9 cellular contexts compared by ENCODE assay signal in genomic region chr2:46521215-46521683, GRCh38. TPM values are rescaled to one million over a fixed set of nuclear protein-coding genes. Genes with fewer than 3 reads are reported as not detected.
DNase-seq lines count a peak whose midpoint lies in the region; ATAC-seq and TF ChIP-seq lines count a peak whose summit lies in the region.
"Had no signal": no experiment of that assay in that cellular context is flagged by ENCODE, and none has a peak within 500 bp of the region (broad histone marks: within the 10 kb centered on the region; RNA-seq: fewer than 3 reads in every experiment).

No MANE protein-coding gene starts in this region.

- H3K4me1 ChIP-seq in mucosa of descending colon (ENCODE audit: low read depth) (no peaks in the 10 kb centered on the region), vagina (no peaks in the 10 kb centered on the region)

- H3K27ac ChIP-seq in vagina = peak overlapping the region; percentile 73

- H3K36me3 ChIP-seq in mucosa of descending colon (ENCODE audit: low read depth) (no peaks in the 10 kb centered on the region), vagina (no peaks in the 10 kb centered on the region)

- no peak for TF ChIP-seq CTCF in cardiac fibroblast (IDR thresholded peaks at IDR 0.05; ENCODE audit: low read depth, low read length)
- no peak for TF ChIP-seq CTCF in mucosa of descending colon (IDR thresholded peaks at IDR 0.05)
- no peak for TF ChIP-seq CTCF in vagina (IDR thresholded peaks at IDR 0.05)

- no peaks in the 10 kb centered on the region for H3K27me3 Mint-ChIP-seq in activated naive CD8-positive, alpha-beta T cell treated with anti-CD3 and anti-CD28 coated beads, Interleukin-2, amount 50 U/mL, for 24 hours
- H3K27me3 Mint-ChIP-seq in activated naive CD8-positive, alpha-beta T cell treated with anti-CD3 and anti-CD28 coated beads for 36 hours = no peaks in the 10 kb centered on the region
- H3K27me3 Mint-ChIP-seq in T-helper 2 cell treated with Interferon-gamma antibody and Interleukin-4, amounts not matched to agents 5 μg/mL and 100 μg/mL, for 36 hours (ENCODE audit: low read depth) = no peaks in the 10 kb centered on the region

- H3K4me3 Mint-ChIP-seq in activated naive CD8-positive, alpha-beta T cell treated with anti-CD3 and anti-CD28 coated beads, Interleukin-2, amount 50 U/mL, for 24 hours = no peak overlapping the region
- H3K4me3 Mint-ChIP-seq in activated naive CD8-positive, alpha-beta T cell treated with anti-CD3 and anti-CD28 coated beads for 36 hours = no peak overlapping the region
- H3K4me3 Mint-ChIP-seq in T-helper 2 cell treated with Interferon-gamma antibody and Interleukin-4, amounts not matched to agents 5 μg/mL and 100 μg/mL, for 36 hours = no peak overlapping the region

- intact Hi-C loops in mucosa of descending colon (cut with DNase I, micrococcal nuclease) (no loop called here), vagina (cut with DNase I) (no loop called here)

- H3K4me1 Mint-ChIP-seq in activated naive CD8-positive, alpha-beta T cell treated with anti-CD3 and anti-CD28 coated beads, Interleukin-2, amount 50 U/mL, for 24 hours = peaks cover 9% of the 10 kb centered on the region
- peaks cover 3% of the 10 kb centered on the region for H3K4me1 Mint-ChIP-seq in activated naive CD8-positive, alpha-beta T cell treated with anti-CD3 and anti-CD28 coated beads for 36 hours
- no peaks in the 10 kb centered on the region for H3K4me1 Mint-ChIP-seq in T-helper 2 cell treated with Interferon-gamma antibody and Interleukin-4, amounts not matched to agents 5 μg/mL and 100 μg/mL, for 36 hours (ENCODE audit: low read depth)

- peak; percentile 65 for ATAC-seq in activated naive CD8-positive, alpha-beta T cell treated with anti-CD3 and anti-CD28 coated beads, Interleukin-2, amount 50 U/mL, for 24 hours
- peak; percentile 60 for ATAC-seq in mucosa of descending colon
- ATAC-seq in GM18520 (IDR thresholded peaks at IDR 0.05; ENCODE audit: unreplicated experiment) = no peak

- TF ChIP-seq POLR2A in vagina (IDR thresholded peaks at IDR 0.05) = no peak

- H3K9me3 Mint-ChIP-seq in activated naive CD8-positive, alpha-beta T cell treated with anti-CD3 and anti-CD28 coated beads, Interleukin-2, amount 50 U/mL, for 24 hours = peaks cover 4% of the 10 kb centered on the region
- H3K9me3 Mint-ChIP-seq in activated naive CD8-positive, alpha-beta T cell treated with anti-CD3 and anti-CD28 coated beads for 36 hours = peaks cover 6% of the 10 kb centered on the region
- peaks cover 14% of the 10 kb centered on the region for H3K9me3 Mint-ChIP-seq in T-helper 2 cell treated with Interferon-gamma antibody and Interleukin-4, amounts not matched to agents 5 μg/mL and 100 μg/mL, for 36 hours

- DNase-seq in activated naive CD8-positive, alpha-beta T cell treated with anti-CD3 and anti-CD28 coated beads, Interleukin-2, amount 50 U/mL, for 24 hours = no peak
- DNase-seq in activated naive CD8-positive, alpha-beta T cell treated with anti-CD3 and anti-CD28 coated beads for 36 hours = no peak
- peak; percentile 76 to 98 for DNase-seq in cardiac fibroblast (ENCODE audit: low read depth in 2 of 2)
- peak in 2 of 3 donors; percentile 45 to 63 for DNase-seq in mucosa of descending colon
- DNase-seq in vagina (ENCODE audit: extremely low spot score in 2 of 2) = peak in 1 of 2 donors; percentile 97
- no peak for DNase-seq in foreskin melanocyte
- no peak for DNase-seq in T-helper 2 cell treated with Interferon-gamma antibody and Interleukin-4, amounts not matched to agents 5 μg/mL and 100 μg/mL, for 36 hours (ENCODE audit: low spot score)
- DNase-seq: dermis blood vessel endothelial cell had no signal

- no peaks in the 10 kb centered on the region for H3K27me3 ChIP-seq in vagina

- no peak overlapping the region for H3K4me3 ChIP-seq in cardiac fibroblast (replicated peaks in 1 of 2; ENCODE audit: low read depth in 2 of 2, low read length in 2 of 2)
- no peak overlapping the region for H3K4me3 ChIP-seq in mucosa of descending colon
- H3K4me3 ChIP-seq in vagina = no peak overlapping the region

- no peak overlapping the region for H3K27ac Mint-ChIP-seq in activated naive CD8-positive, alpha-beta T cell treated with anti-CD3 and anti-CD28 coated beads, Interleukin-2, amount 50 U/mL, for 24 hours
- no peak overlapping the region for H3K27ac Mint-ChIP-seq in activated naive CD8-positive, alpha-beta T cell treated with anti-CD3 and anti-CD28 coated beads for 36 hours
- H3K27ac Mint-ChIP-seq in T-helper 2 cell treated with Interferon-gamma antibody and Interleukin-4, amounts not matched to agents 5 μg/mL and 100 μg/mL, for 36 hours = no peak overlapping the region

- H3K9me3 ChIP-seq in mucosa of descending colon = peaks cover 2% of the 10 kb centered on the region
- no peaks in the 10 kb centered on the region for H3K9me3 ChIP-seq in vagina

- no peaks in the 10 kb centered on the region for H3K36me3 Mint-ChIP-seq in activated naive CD8-positive, alpha-beta T cell treated with anti-CD3 and anti-CD28 coated beads, Interleukin-2, amount 50 U/mL, for 24 hours (ENCODE audit: low read depth)
- H3K36me3 Mint-ChIP-seq in activated naive CD8-positive, alpha-beta T cell treated with anti-CD3 and anti-CD28 coated beads for 36 hours = peaks cover 5% of the 10 kb centered on the region
- no peaks in the 10 kb centered on the region for H3K36me3 Mint-ChIP-seq in T-helper 2 cell treated with Interferon-gamma antibody and Interleukin-4, amounts not matched to agents 5 μg/mL and 100 μg/mL, for 36 hours (ENCODE audit: low read depth)

RNA-seq across cellular contexts. Expression of gene RHOQ, which starts 21.0 kb away (rescaled TPM):
- 10 to 100 TPM; 15.0 to 15.7 TPM for total RNA-seq in activated naive CD8-positive, alpha-beta T cell treated with anti-CD3 and anti-CD28 coated beads for 36 hours
- total RNA-seq in mucosa of descending colon = 100 to 1,000 TPM in 1 of 3 donors, 10 to 100 TPM in 1, 1 to 10 TPM in 1; 9.6 to 103 (median 26.8) TPM
- total RNA-seq in vagina = 121 TPM

RNA-seq across cellular contexts. Expression of gene ATP6V1E2, which starts 21.1 kb away (rescaled TPM):
- total RNA-seq in activated naive CD8-positive, alpha-beta T cell treated with anti-CD3 and anti-CD28 coated beads for 36 hours = 1 to 10 TPM; 5.7 to 8.3 TPM
- total RNA-seq in mucosa of descending colon (1 to 10 TPM; 1.4 to 6.4 (median 3.7) TPM), vagina (4.2 TPM)

RNA-seq across cellular contexts. Expression of gene TMEM247, which starts 41.9 kb away (rescaled TPM):
- not detected for total RNA-seq in activated naive CD8-positive, alpha-beta T cell treated with anti-CD3 and anti-CD28 coated beads for 36 hours
- total RNA-seq in mucosa of descending colon (not detected), vagina (not detected)
- total RNA-seq: dermis blood vessel endothelial cell had no signal

Comparison
In these comparisons a context has a peak if more than half of its experiments do, and no peak if none do; other contexts are left out.
1. DNase-seq: peak in cardiac fibroblast (2 of 2) and mucosa of descending colon (2 of 3); none in activated naive CD8-positive, alpha-beta T cell treated with anti-CD3 and anti-CD28 coated beads, Interleukin-2, amount 50 U/mL, for 24 hours (single experiment), activated naive CD8-positive, alpha-beta T cell treated with anti-CD3 and anti-CD28 coated beads for 36 hours (single experiment), foreskin melanocyte (single experiment) and T-helper 2 cell treated with Interferon-gamma antibody and Interleukin-4, amounts not matched to agents 5 μg/mL and 100 μg/mL, for 36 hours (single experiment).